1 cellular context compared by ENCODE assay signal in genomic region chr4:2427383-2428334, GRCh38.
TF ChIP-seq lines count a peak whose summit lies in the region.

No MANE protein-coding gene starts in this region.

TF ChIP-seq in GM23338, 12 proteins besides CTCF, POLR2A, EP300 and RAD21 (continued from another document):
- TF ChIP-seq, protein P1, sequence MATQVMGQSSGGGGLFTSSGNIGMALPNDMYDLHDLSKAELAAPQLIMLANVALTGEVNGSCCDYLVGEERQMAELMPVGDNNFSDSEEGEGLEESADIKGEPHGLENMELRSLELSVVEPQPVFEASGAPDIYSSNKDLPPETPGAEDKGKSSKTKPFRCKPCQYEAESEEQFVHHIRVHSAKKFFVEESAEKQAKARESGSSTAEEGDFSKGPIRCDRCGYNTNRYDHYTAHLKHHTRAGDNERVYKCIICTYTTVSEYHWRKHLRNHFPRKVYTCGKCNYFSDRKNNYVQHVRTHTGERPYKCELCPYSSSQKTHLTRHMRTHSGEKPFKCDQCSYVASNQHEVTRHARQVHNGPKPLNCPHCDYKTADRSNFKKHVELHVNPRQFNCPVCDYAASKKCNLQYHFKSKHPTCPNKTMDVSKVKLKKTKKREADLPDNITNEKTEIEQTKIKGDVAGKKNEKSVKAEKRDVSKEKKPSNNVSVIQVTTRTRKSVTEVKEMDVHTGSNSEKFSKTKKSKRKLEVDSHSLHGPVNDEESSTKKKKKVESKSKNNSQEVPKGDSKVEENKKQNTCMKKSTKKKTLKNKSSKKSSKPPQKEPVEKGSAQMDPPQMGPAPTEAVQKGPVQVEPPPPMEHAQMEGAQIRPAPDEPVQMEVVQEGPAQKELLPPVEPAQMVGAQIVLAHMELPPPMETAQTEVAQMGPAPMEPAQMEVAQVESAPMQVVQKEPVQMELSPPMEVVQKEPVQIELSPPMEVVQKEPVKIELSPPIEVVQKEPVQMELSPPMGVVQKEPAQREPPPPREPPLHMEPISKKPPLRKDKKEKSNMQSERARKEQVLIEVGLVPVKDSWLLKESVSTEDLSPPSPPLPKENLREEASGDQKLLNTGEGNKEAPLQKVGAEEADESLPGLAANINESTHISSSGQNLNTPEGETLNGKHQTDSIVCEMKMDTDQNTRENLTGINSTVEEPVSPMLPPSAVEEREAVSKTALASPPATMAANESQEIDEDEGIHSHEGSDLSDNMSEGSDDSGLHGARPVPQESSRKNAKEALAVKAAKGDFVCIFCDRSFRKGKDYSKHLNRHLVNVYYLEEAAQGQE (IDR thresholded peaks at IDR 0.05; ENCODE audit: unreplicated experiment) = no peak
- no peak for TF ChIP-seq EZH2 (IDR thresholded peaks at IDR 0.05; ENCODE audit: low read depth, unreplicated experiment)
- TF ChIP-seq, protein P2, sequence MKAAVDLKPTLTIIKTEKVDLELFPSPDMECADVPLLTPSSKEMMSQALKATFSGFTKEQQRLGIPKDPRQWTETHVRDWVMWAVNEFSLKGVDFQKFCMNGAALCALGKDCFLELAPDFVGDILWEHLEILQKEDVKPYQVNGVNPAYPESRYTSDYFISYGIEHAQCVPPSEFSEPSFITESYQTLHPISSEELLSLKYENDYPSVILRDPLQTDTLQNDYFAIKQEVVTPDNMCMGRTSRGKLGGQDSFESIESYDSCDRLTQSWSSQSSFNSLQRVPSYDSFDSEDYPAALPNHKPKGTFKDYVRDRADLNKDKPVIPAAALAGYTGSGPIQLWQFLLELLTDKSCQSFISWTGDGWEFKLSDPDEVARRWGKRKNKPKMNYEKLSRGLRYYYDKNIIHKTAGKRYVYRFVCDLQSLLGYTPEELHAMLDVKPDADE (IDR thresholded peaks at IDR 0.05) = no peak
- TF ChIP-seq ZNF331 (CRISPR knock-in tag; IDR thresholded peaks at IDR 0.05; ENCODE audit: low read depth) = no peak
- TF ChIP-seq NANOG (IDR thresholded peaks at IDR 0.05; ENCODE audit: borderline replicate concordance) = no peak
- TF ChIP-seq ZNF114 (CRISPR knock-in tag; IDR thresholded peaks at IDR 0.05) = no peak
- TF ChIP-seq POLR2AphosphoS5 (IDR thresholded peaks at IDR 0.05; ENCODE audit: low read depth) = no peak
- TF ChIP-seq, protein P3, sequence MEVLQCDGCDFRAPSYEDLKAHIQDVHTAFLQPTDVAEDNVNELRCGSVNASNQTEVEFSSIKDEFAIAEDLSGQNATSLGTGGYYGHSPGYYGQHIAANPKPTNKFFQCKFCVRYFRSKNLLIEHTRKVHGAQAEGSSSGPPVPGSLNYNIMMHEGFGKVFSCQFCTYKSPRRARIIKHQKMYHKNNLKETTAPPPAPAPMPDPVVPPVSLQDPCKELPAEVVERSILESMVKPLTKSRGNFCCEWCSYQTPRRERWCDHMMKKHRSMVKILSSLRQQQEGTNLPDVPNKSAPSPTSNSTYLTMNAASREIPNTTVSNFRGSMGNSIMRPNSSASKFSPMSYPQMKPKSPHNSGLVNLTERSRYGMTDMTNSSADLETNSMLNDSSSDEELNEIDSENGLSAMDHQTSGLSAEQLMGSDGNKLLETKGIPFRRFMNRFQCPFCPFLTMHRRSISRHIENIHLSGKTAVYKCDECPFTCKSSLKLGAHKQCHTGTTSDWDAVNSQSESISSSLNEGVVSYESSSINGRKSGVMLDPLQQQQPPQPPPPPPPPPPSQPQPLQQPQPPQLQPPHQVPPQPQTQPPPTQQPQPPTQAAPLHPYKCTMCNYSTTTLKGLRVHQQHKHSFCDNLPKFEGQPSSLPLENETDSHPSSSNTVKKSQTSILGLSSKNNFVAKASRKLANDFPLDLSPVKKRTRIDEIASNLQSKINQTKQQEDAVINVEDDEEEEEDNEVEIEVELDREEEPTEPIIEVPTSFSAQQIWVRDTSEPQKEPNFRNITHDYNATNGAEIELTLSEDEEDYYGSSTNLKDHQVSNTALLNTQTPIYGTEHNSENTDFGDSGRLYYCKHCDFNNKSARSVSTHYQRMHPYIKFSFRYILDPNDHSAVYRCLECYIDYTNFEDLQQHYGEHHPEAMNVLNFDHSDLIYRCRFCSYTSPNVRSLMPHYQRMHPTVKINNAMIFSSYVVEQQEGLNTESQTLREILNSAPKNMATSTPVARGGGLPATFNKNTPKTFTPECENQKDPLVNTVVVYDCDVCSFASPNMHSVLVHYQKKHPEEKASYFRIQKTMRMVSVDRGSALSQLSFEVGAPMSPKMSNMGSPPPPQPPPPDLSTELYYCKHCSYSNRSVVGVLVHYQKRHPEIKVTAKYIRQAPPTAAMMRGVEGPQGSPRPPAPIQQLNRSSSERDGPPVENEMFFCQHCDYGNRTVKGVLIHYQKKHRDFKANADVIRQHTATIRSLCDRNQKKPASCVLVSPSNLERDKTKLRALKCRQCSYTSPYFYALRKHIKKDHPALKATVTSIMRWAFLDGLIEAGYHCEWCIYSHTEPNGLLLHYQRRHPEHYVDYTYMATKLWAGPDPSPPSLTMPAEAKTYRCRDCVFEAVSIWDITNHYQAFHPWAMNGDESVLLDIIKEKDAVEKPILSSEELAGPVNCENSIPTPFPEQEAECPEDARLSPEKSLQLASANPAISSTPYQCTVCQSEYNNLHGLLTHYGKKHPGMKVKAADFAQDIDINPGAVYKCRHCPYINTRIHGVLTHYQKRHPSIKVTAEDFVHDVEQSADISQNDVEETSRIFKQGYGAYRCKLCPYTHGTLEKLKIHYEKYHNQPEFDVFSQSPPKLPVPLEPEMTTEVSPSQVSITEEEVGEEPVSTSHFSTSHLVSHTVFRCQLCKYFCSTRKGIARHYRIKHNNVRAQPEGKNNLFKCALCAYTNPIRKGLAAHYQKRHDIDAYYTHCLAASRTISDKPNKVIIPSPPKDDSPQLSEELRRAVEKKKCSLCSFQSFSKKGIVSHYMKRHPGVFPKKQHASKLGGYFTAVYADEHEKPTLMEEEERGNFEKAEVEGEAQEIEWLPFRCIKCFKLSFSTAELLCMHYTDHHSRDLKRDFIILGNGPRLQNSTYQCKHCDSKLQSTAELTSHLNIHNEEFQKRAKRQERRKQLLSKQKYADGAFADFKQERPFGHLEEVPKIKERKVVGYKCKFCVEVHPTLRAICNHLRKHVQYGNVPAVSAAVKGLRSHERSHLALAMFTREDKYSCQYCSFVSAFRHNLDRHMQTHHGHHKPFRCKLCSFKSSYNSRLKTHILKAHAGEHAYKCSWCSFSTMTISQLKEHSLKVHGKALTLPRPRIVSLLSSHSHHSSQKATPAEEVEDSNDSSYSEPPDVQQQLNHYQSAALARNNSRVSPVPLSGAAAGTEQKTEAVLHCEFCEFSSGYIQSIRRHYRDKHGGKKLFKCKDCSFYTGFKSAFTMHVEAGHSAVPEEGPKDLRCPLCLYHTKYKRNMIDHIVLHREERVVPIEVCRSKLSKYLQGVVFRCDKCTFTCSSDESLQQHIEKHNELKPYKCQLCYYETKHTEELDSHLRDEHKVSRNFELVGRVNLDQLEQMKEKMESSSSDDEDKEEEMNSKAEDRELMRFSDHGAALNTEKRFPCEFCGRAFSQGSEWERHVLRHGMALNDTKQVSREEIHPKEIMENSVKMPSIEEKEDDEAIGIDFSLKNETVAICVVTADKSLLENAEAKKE (CRISPR knock-in tag; IDR thresholded peaks at IDR 0.05) = no peak
- TF ChIP-seq CREB1 (CRISPR knock-in tag; IDR thresholded peaks at IDR 0.05; ENCODE audit: low read depth) = no peak
- TF ChIP-seq STAT1 (IDR thresholded peaks at IDR 0.05; ENCODE audit: unreplicated experiment) = no peak
- TF ChIP-seq EZH2phosphoT487 (IDR thresholded peaks at IDR 0.05; ENCODE audit: unreplicated experiment) = no peak
